In the genomic region with DNA sequence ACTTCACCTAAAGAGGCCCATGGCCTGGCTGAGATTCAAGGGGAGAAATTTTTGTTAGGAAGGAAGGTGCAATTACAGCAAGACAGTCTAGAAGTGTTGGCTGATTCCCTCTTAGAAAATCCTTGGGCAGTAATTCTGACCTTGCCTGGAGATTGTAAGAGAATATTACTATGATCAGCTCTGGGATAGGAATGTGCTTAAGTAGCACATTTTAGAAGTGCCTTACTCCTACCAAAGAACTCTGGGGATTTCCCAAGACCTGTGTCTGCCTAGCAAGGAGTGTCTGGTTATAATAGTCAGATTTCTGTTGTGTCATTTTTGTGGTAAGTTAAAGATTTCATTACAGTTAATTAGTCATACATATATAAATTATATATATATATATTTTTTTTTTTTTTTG, we compare ENCODE assay signal across 13 cellular contexts. TPM values are rescaled to one million over a fixed set of nuclear protein-coding genes. Genes with fewer than 3 reads are reported as not detected.
DNase-seq lines count a peak whose midpoint lies in the region; ATAC-seq and TF ChIP-seq lines count a peak whose summit lies in the region.
"Had no signal": no experiment of that assay in that cellular context is flagged by ENCODE, and none has a peak within 500 bp of the region (broad histone marks: within the 10 kb centered on the region; RNA-seq: fewer than 3 reads in every experiment).

No MANE protein-coding gene starts in this region.

- peaks cover 7 to 28% of the 10 kb centered on the region in 2 experiments for H3K79me1 ChIP-seq in IMR-90 (ENCODE audit: low read depth in 1 of 2, low read length in 2 of 2)

- TF ChIP-seq CTCF in IMR-90 (conservative IDR thresholded peaks at IDR 0.05; ENCODE audit: low read depth, low read length) = no peak
- no peak for TF ChIP-seq CTCF in cardiac fibroblast (IDR thresholded peaks at IDR 0.05; ENCODE audit: low read depth, low read length)
- no peak for TF ChIP-seq CTCF in osteoblast (IDR thresholded peaks at IDR 0.05; ENCODE audit: extremely low read depth, low read depth, low read length)

- DNase-seq in EH (ENCODE audit: low read depth) = peak; percentile 88
- DNase-seq in IMR-90 = peak; percentile 90
- DNase-seq in cardiac fibroblast (ENCODE audit: low read depth in 2 of 2) = peak; percentile 66 to 88
- peak; percentile 48 for DNase-seq in osteoblast (ENCODE audit: insufficient read length, low spot score, missing footprints)
- DNase-seq in NCI-H1436 treated with DMSO at 0.1 percent for 48 hours (lab: John Stamatoyannopoulos, UW) = no peak
- no peak for DNase-seq in NOMO-1 (lab: John Stamatoyannopoulos, UW; ENCODE audit: unreplicated experiment in 2 of 2)
- no peak for DNase-seq in NCI-H146 treated with DMSO at 0.1 percent for 48 hours (lab: John Stamatoyannopoulos, UW; ENCODE audit: unreplicated experiment)
- DNase-seq: activated CD4-positive, alpha-beta memory T cell treated with anti-CD3 and anti-CD28 coated beads for 36 hours; left ventricle myocardium inferior; NCI-H2081; SHP77; sigmoid colon had no signal

- H4K8ac ChIP-seq in IMR-90 (ENCODE audit: low read depth in 2 of 2, low read length in 2 of 2) = no peak overlapping the region

- peaks cover 10% of the 10 kb centered on the region for H3K9me1 ChIP-seq in IMR-90 (ENCODE audit: insufficient read depth, low read length)

- POLR2A ChIA-PET in IMR-90 (lab: Charles Lee; ENCODE audit: unreplicated experiment) = no interaction called here

- H4K20me1 ChIP-seq in IMR-90 (ENCODE audit: insufficient read depth, low read length) = no peaks in the 10 kb centered on the region
- H4K20me1 ChIP-seq in osteoblast (ENCODE audit: insufficient read depth, low read length) = no peaks in the 10 kb centered on the region

- H3K4me2 ChIP-seq in IMR-90 (ENCODE audit: low read depth, low read length) = peak overlapping the region; percentile 64; the same call in 1 of the 2 replicates
- no peak overlapping the region for H3K4me2 ChIP-seq in osteoblast (ENCODE audit: insufficient read depth, low read length)

- no peak overlapping the region for H2AK9ac ChIP-seq in IMR-90 (replicated peaks; ENCODE audit: low read depth, low read length, poor library complexity)

- intact Hi-C loops in IMR-90 (cut with micrococcal nuclease) = no loop called here

- H2BK120ac ChIP-seq in IMR-90 (ENCODE audit: low read depth, low read length) = no peak overlapping the region

- peak; percentile 68 for ATAC-seq in IMR-90 (ENCODE audit: low read depth)
- ATAC-seq in HG03571 (IDR thresholded peaks at IDR 0.05; ENCODE audit: unreplicated experiment) = no peak

- H3K18ac ChIP-seq in IMR-90 (ENCODE audit: low read depth, low read length) = peak overlapping the region; percentile 28; the same call in 1 of the 2 replicates

- H4K91ac ChIP-seq in IMR-90 (ENCODE audit: insufficient read depth, low read depth, low read length) = no peak overlapping the region

- H2AFZ ChIP-seq in IMR-90 (replicated peaks; ENCODE audit: low read length, poor library complexity) (no peak overlapping the region), osteoblast (ENCODE audit: low read length) (no peak overlapping the region)

- H3K4me1 ChIP-seq in IMR-90 (ENCODE audit: control insufficient read depth, insufficient read depth, low read length) (peaks cover 16% of the 10 kb centered on the region), osteoblast (ENCODE audit: insufficient read depth, low read length) (peaks cover 34% of the 10 kb centered on the region)

- peak overlapping the region; percentile 82 for H2BK5ac ChIP-seq in IMR-90 (ENCODE audit: low read depth, low read length, poor library complexity, severe bottlenecking)

- in situ Hi-C loops in IMR-90 (cut with MboI; ENCODE audit: low sequenced_read_pairs) = no loop called here

- H2BK20ac ChIP-seq in IMR-90 (ENCODE audit: low read depth, low read length) = no peak overlapping the region

- no peak for TF ChIP-seq RAD21 in IMR-90 (IDR thresholded peaks at IDR 0.05; ENCODE audit: low read length)

- TF ChIP-seq POLR2A in IMR-90 (IDR thresholded peaks at IDR 0.05; ENCODE audit: low read depth, low read length) = no peak

- no peaks in the 10 kb centered on the region for H3K9me3 ChIP-seq in IMR-90 (ENCODE audit: control insufficient read depth, insufficient read depth, low read length)
- no peaks in the 10 kb centered on the region for H3K9me3 ChIP-seq in osteoblast (ENCODE audit: low read depth, low read length)
- H3K9me3 ChIP-seq: left ventricle myocardium inferior, sigmoid colon had no signal

- H3K56ac ChIP-seq in IMR-90 (ENCODE audit: extremely low read depth, insufficient read depth, low read length) = no peak overlapping the region

- H2BK15ac ChIP-seq in IMR-90 (ENCODE audit: low read depth, low read length) = no peak overlapping the region

- no peak overlapping the region for H4K5ac ChIP-seq in IMR-90 (ENCODE audit: low read depth, low read length)

- H3K79me2 ChIP-seq in osteoblast (ENCODE audit: insufficient read depth, low read length) = peaks cover 3% of the 10 kb centered on the region

- BruUV-seq in IMR-90 (replicated peaks; lab: Mats Ljungman, UMichigan) = no TSS peak

- H2AK5ac ChIP-seq in IMR-90 (ENCODE audit: low read depth, low read length) = no peak overlapping the region

- no peak overlapping the region for H3K23ac ChIP-seq in IMR-90 (ENCODE audit: low read depth, low read length)

- H3K36me3 ChIP-seq in IMR-90 (ENCODE audit: control insufficient read depth, insufficient read depth, low read length) = no peaks in the 10 kb centered on the region; the same call in 1 of the 2 replicates
- H3K36me3 ChIP-seq in osteoblast (ENCODE audit: insufficient read depth, low read length) = no peaks in the 10 kb centered on the region
- H3K36me3 ChIP-seq: left ventricle myocardium inferior, sigmoid colon had no signal

- CTCF ChIA-PET in IMR-90 (lab: Yijun Ruan, JAX) = interaction anchor here (0.6 kb wide), 1 partner anchor 139 kb away, joined by 4 read pairs; no protein-coding TSS in a partner anchor

- H3K27ac ChIP-seq in IMR-90 (ENCODE audit: insufficient read depth, low read length) (no peak overlapping the region), osteoblast (ENCODE audit: low read depth, low read length) (no peak overlapping the region)
- H3K27ac ChIP-seq: left ventricle myocardium inferior, sigmoid colon had no signal

- H3K14ac ChIP-seq in IMR-90 (replicated peaks; ENCODE audit: low read depth, low read length) = no peak overlapping the region

- dilution Hi-C loops in IMR-90 (cut with HindIII; ENCODE audit: low sequenced_read_pairs, unreplicated experiment) = no loop called here

- H3K4ac ChIP-seq in IMR-90 (ENCODE audit: low read depth, low read length) = no peak overlapping the region

- H3K27me3 ChIP-seq in IMR-90 (ENCODE audit: control insufficient read depth, insufficient read depth, low read length) (no peaks in the 10 kb centered on the region), osteoblast (ENCODE audit: insufficient read depth, low read length) (no peaks in the 10 kb centered on the region)
- H3K27me3 ChIP-seq: sigmoid colon had no signal

- no peak overlapping the region for H3K4me3 ChIP-seq in IMR-90 (ENCODE audit: insufficient read depth, low read depth, low read length)
- no peak overlapping the region for H3K4me3 ChIP-seq in cardiac fibroblast (replicated peaks in 1 of 2; ENCODE audit: low read depth in 2 of 2, low read length in 2 of 2)
- H3K4me3 ChIP-seq in osteoblast (ENCODE audit: insufficient read depth, low read length) = no peak overlapping the region
- H3K4me3 ChIP-seq: left ventricle myocardium inferior, sigmoid colon had no signal

- H3K9ac ChIP-seq in IMR-90 (ENCODE audit: low read depth, low read length) = no peak overlapping the region

TF ChIP-seq in IMR-90, 13 proteins besides CTCF, POLR2A, EP300 and RAD21:
- TF ChIP-seq FOS (IDR thresholded peaks at IDR 0.05; ENCODE audit: low read depth, low read length) = no peak
- peak; percentile 72 for TF ChIP-seq CEBPB (IDR thresholded peaks at IDR 0.05; ENCODE audit: low read depth, low read length)
- no peak for TF ChIP-seq MXI1 (IDR thresholded peaks at IDR 0.05; ENCODE audit: borderline replicate concordance, low read depth, low read length)
- TF ChIP-seq CHD1 (IDR thresholded peaks at IDR 0.05; ENCODE audit: low read depth, low read length) = no peak
- peak; percentile 91 for TF ChIP-seq MAFK (IDR thresholded peaks at IDR 0.05; ENCODE audit: low read depth, low read length)
- TF ChIP-seq, protein P1, sequence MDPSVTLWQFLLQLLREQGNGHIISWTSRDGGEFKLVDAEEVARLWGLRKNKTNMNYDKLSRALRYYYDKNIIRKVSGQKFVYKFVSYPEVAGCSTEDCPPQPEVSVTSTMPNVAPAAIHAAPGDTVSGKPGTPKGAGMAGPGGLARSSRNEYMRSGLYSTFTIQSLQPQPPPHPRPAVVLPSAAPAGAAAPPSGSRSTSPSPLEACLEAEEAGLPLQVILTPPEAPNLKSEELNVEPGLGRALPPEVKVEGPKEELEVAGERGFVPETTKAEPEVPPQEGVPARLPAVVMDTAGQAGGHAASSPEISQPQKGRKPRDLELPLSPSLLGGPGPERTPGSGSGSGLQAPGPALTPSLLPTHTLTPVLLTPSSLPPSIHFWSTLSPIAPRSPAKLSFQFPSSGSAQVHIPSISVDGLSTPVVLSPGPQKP (IDR thresholded peaks at IDR 0.05; ENCODE audit: borderline replicate concordance, low read depth, low read length) = no peak

RNA-seq across cellular contexts. Expression of a gene that starts 52.3 kb away (rescaled TPM):
- total RNA-seq in IMR-90 (2012; rRNA removed) (37.1 and 50.3 TPM in 2 replicates), osteoblast (32.4 and 35.5 TPM in 2 replicates)
- polyA plus RNA-seq in IMR-90 (2012; rRNA removed) = 14.2 and 19.1 TPM in 2 replicates
- 6.5 and 7.6 TPM in 2 replicates for polyA plus RNA-seq in IMR-90 (2012; cell fraction: cytosol; rRNA removed)
- polyA plus RNA-seq in IMR-90 (2012; cell fraction: nucleus; rRNA removed; ENCODE audit: low replicate concordance) = 2.9 and 8.0 TPM in 2 replicates

RNA-seq across cellular contexts. Expression of a gene that starts 52.4 kb away (rescaled TPM):
- 15.1 and 25.6 TPM in 2 replicates for total RNA-seq in IMR-90 (2012; rRNA removed)
- polyA plus RNA-seq in IMR-90 (2012; rRNA removed) = 5.9 and 7.5 TPM in 2 replicates
- 2.0 and 4.7 TPM in 2 replicates for polyA plus RNA-seq in IMR-90 (2012; cell fraction: cytosol; rRNA removed)
- polyA plus RNA-seq in IMR-90 (2012; cell fraction: nucleus; rRNA removed; ENCODE audit: low replicate concordance) = 1.2 and 4.0 TPM in 2 replicates
- 20.6 and 21.4 TPM in 2 replicates for total RNA-seq in osteoblast

Comparison
In these comparisons a context has a peak if more than half of its experiments do, and no peak if none do; other contexts are left out.
1. DNase-seq: peak in EH (single experiment), IMR-90 (single experiment), cardiac fibroblast (2 of 2) and osteoblast (single experiment); none in NCI-H1436 treated with DMSO at 0.1 percent for 48 hours (single experiment), NOMO-1 (0 of 2) and NCI-H146 treated with DMSO at 0.1 percent for 48 hours (single experiment).